ENCODE assay signal across 38 cellular contexts in genomic region chr1:115822117-115822516, GRCh38. TPM values are rescaled to one million over a fixed set of nuclear protein-coding genes. Genes with fewer than 3 reads are reported as not detected.
"Had no signal": no experiment of that assay in that cellular context is flagged by ENCODE, and none has a peak within 500 bp of the region (broad histone marks: within the 10 kb centered on the region; RNA-seq: fewer than 3 reads in every experiment).

No MANE protein-coding gene starts in this region.

- H3K4me3 ChIP-seq: MG63 had no signal

- DNase-seq: Karpas-422, Kasumi-1, MG63, MM.1S, MV-4-11, NCI-H1048, NCI-H1092, NCI-H1092 treated with DMSO at 0.1 percent for 48 hours, NCI-H1105, NCI-H1105 treated with DMSO at 0.1 percent for 48 hours, NCI-H1417, NCI-H1417 treated with DMSO at 0.1 percent for 48 hours, NCI-H1436, NCI-H1436 treated with DMSO at 0.1 percent for 48 hours, NCI-H146, NCI-H1694, NCI-H1694 treated with DMSO at 0.1 percent for 48 hours, NCI-H187, NCI-H187 treated with DMSO at 0.1 percent for 48 hours, NCI-H1930, NCI-H2029, NCI-H2029 treated with DMSO at 0.1 percent for 48 hours, NCI-H2081, NCI-H2081 treated with DMSO at 0.1 percent for 48 hours, NCI-H2107, NCI-H2171, NCI-H2171 treated with DMSO at 0.1 percent for 48 hours, NCI-H2227 treated with DMSO at 0.1 percent for 48 hours, NCI-H226, NCI-H345, NCI-H446, NCI-H446 treated with DMSO at 0.1 percent for 48 hours, NCI-H510A, NCI-H510A treated with DMSO at 0.1 percent for 48 hours, NCI-H524 had no signal

- H3K36me3 ChIP-seq: MG63 had no signal

- H3K27me3 ChIP-seq: MG63 had no signal

RNA-seq across cellular contexts. Expression of gene NHLH2, which starts 18.8 kb away (rescaled TPM):
- total RNA-seq: M059J, MCF 10A had no signal

RNA-seq across cellular contexts. Expression of gene CASQ2, which starts 53.6 kb away (rescaled TPM):
- total RNA-seq: M059J, MCF 10A, NCI-H460 had no signal
